18 cellular contexts compared by ENCODE assay signal in genomic region chr6:29946380-29946779, GRCh38. TPM values are rescaled to one million over a fixed set of nuclear protein-coding genes. Genes with fewer than 3 reads are reported as not detected.
DNase-seq lines count a peak whose midpoint lies in the region; ATAC-seq lines count a peak whose summit lies in the region.
"Had no signal": no experiment of that assay in that cellular context is flagged by ENCODE, and none has a peak within 500 bp of the region (broad histone marks: within the 10 kb centered on the region; RNA-seq: fewer than 3 reads in every experiment).

No MANE protein-coding gene starts in this region.

- H3K36me3 ChIP-seq in CD4-positive, CD25-positive, alpha-beta regulatory T cell (ENCODE audit: control insufficient read depth, insufficient read depth, low read length) = peaks cover 59% of the 10 kb centered on the region
- peaks cover 38% of the 10 kb centered on the region for H3K36me3 ChIP-seq in CD8-positive, alpha-beta memory T cell (ENCODE audit: insufficient read depth, low read length)
- peaks cover 10 to 44% of the 10 kb centered on the region in 2 experiments for H3K36me3 ChIP-seq in mesenchymal stem cell (ENCODE audit: control insufficient read depth in 1 of 2, insufficient read depth in 2 of 2, low read depth in 1 of 2, low read length in 2 of 2)
- H3K36me3 ChIP-seq: breast epithelium had no signal

- peaks cover 40% of the 10 kb centered on the region for H3K4me1 ChIP-seq in CD4-positive, CD25-positive, alpha-beta regulatory T cell (ENCODE audit: control insufficient read depth, insufficient read depth, low read length, poor library complexity, severe bottlenecking)
- peaks cover 30% of the 10 kb centered on the region for H3K4me1 ChIP-seq in CD8-positive, alpha-beta memory T cell (ENCODE audit: insufficient read depth, low read length)
- H3K4me1 ChIP-seq in mesenchymal stem cell (ENCODE audit: control insufficient read depth, insufficient read depth, low read depth, low read length) = peaks cover 3% of the 10 kb centered on the region
- H3K4me1 ChIP-seq: breast epithelium had no signal

- peaks cover 71% of the 10 kb centered on the region for H3K36me3 Mint-ChIP-seq in CD4-positive, CD25-positive, alpha-beta regulatory T cell
- peaks cover 43 to 85% (median 43%) of the 10 kb centered on the region in 3 donors for H3K36me3 Mint-ChIP-seq in CD8-positive, alpha-beta memory T cell
- peaks cover 70% of the 10 kb centered on the region for H3K36me3 Mint-ChIP-seq in activated CD8-positive, alpha-beta T cell treated with anti-CD3 and anti-CD28 coated beads, Interleukin-2, amount 10 ng/mL, durations not matched to agents 7 days and 5 days (ENCODE audit: low read depth)

- H3K9me3 ChIP-seq in CD4-positive, CD25-positive, alpha-beta regulatory T cell (ENCODE audit: control insufficient read depth in 2 of 2, low read length in 2 of 2) = no peaks in the 10 kb centered on the region
- H3K9me3 ChIP-seq in CD8-positive, alpha-beta memory T cell (ENCODE audit: low read length) = no peaks in the 10 kb centered on the region
- H3K9me3 ChIP-seq in mesenchymal stem cell (ENCODE audit: control insufficient read depth, low read length) = no peaks in the 10 kb centered on the region
- H3K9me3 ChIP-seq: breast epithelium, gastroesophageal sphincter, tibial nerve had no signal

- peak overlapping the region; percentile 88 for H3K4me3 ChIP-seq in CD4-positive, CD25-positive, alpha-beta regulatory T cell (ENCODE audit: low read depth, low read length)
- no peak overlapping the region for H3K4me3 ChIP-seq in CD8-positive, alpha-beta memory T cell (ENCODE audit: low read length)
- no peak overlapping the region for H3K4me3 ChIP-seq in mesenchymal stem cell (ENCODE audit: insufficient read depth in 1 of 2, low read depth in 1 of 2, low read length in 2 of 2)
- H3K4me3 ChIP-seq: breast epithelium, gastroesophageal sphincter, smooth muscle cell, tibial nerve had no signal

- no peaks in the 10 kb centered on the region for H3K79me1 ChIP-seq in mesenchymal stem cell (replicated peaks; ENCODE audit: low read length, poor library complexity, severe bottlenecking)

- no peaks in the 10 kb centered on the region for H3K27me3 ChIP-seq in CD4-positive, CD25-positive, alpha-beta regulatory T cell (ENCODE audit: control insufficient read depth, insufficient read depth, low read length)
- no peaks in the 10 kb centered on the region for H3K27me3 ChIP-seq in CD8-positive, alpha-beta memory T cell (ENCODE audit: insufficient read depth, low read length, poor library complexity, severe bottlenecking)
- no peaks in the 10 kb centered on the region for H3K27me3 ChIP-seq in mesenchymal stem cell (ENCODE audit: control insufficient read depth in 1 of 2, insufficient read depth in 1 of 2, low read length in 2 of 2)
- H3K27me3 ChIP-seq: breast epithelium, gastroesophageal sphincter, tibial nerve had no signal

- no peak overlapping the region for H3K23ac ChIP-seq in mesenchymal stem cell (ENCODE audit: low read length in 2 of 2)

- H3K18ac ChIP-seq in mesenchymal stem cell (ENCODE audit: low read depth in 1 of 2, low read length in 2 of 2) = no peak overlapping the region

- 86% methylated on average over 6 of the region's 6 CpGs for WGBS in mesenchymal stem cell

- no peak for ATAC-seq in CD4-positive, CD25-positive, alpha-beta regulatory T cell (ENCODE audit: low read depth in 2 of 2)
- ATAC-seq in activated CD8-positive, alpha-beta T cell treated with anti-CD3 and anti-CD28 coated beads, Interleukin-2, amount 10 ng/mL, durations not matched to agents 7 days and 5 days = no peak
- ATAC-seq in left lobe of liver = no peak
- no peak for ATAC-seq in HG03097 (IDR thresholded peaks at IDR 0.05; ENCODE audit: low FRiP score, unreplicated experiment)
- ATAC-seq: gastroesophageal sphincter had no signal

- H2BK5ac ChIP-seq in mesenchymal stem cell (ENCODE audit: low read depth, low read length, poor library complexity, severe bottlenecking) = no peak overlapping the region

- H2BK12ac ChIP-seq in mesenchymal stem cell (ENCODE audit: low read length in 2 of 2) = no peak overlapping the region

- H2BK120ac ChIP-seq in mesenchymal stem cell (ENCODE audit: low read depth, low read length) = no peak overlapping the region

- no peak overlapping the region for H2AK5ac ChIP-seq in mesenchymal stem cell (ENCODE audit: low read length, severe bottlenecking)

- H3K9ac ChIP-seq in mesenchymal stem cell (ENCODE audit: low read length) = no peak overlapping the region

- no peak overlapping the region for H2AFZ ChIP-seq in mesenchymal stem cell (ENCODE audit: low read depth, low read length)

- no peak overlapping the region for H4K91ac ChIP-seq in mesenchymal stem cell (ENCODE audit: low read length)

- H3K4me1 Mint-ChIP-seq in CD4-positive, CD25-positive, alpha-beta regulatory T cell = peaks cover 28 to 73% (median 58%) of the 10 kb centered on the region in 4 donors
- H3K4me1 Mint-ChIP-seq in CD8-positive, alpha-beta memory T cell = peaks cover 65 to 76% (median 65%) of the 10 kb centered on the region in 3 donors
- peaks cover 42% of the 10 kb centered on the region for H3K4me1 Mint-ChIP-seq in activated CD8-positive, alpha-beta T cell treated with anti-CD3 and anti-CD28 coated beads, Interleukin-2, amount 10 ng/mL, durations not matched to agents 7 days and 5 days (ENCODE audit: low read depth)

- no peak overlapping the region for H2BK15ac ChIP-seq in mesenchymal stem cell (ENCODE audit: low read depth, poor library complexity, severe bottlenecking)

- DNase-seq in CD4-positive, CD25-positive, alpha-beta regulatory T cell = no peak
- DNase-seq in CD8-positive, alpha-beta memory T cell = peak in 1 of 5 donors; percentile 31
- no peak for DNase-seq in activated CD8-positive, alpha-beta T cell treated with anti-CD3 and anti-CD28 coated beads, Interleukin-2, amount 10 ng/mL, durations not matched to agents 7 days and 5 days
- DNase-seq in mesenchymal stem cell = peak; percentile 20
- DNase-seq in left lobe of liver (ENCODE audit: low spot score) = no peak
- DNase-seq in stimulated activated CD4-positive, alpha-beta T cell treated with anti-CD3 and anti-CD28 coated beads, Interleukin-2, amount 100 ng/mL, for 24 hours = no peak
- DNase-seq: activated gamma-delta T cell, DMS 273 treated with DMSO at 0.1 percent for 48 hours, erythroblast, MV-4-11, NCI-H2081, NCI-H526 had no signal

- POLR2A ChIA-PET in CD8-positive, alpha-beta memory T cell (lab: Charles Lee) = interaction anchor here (0.7 to 3.7 kb wide), 2 partner anchors 15 to 19 kb away, joined by 3 to 36 read pairs; no protein-coding TSS in a partner anchor
- POLR2A ChIA-PET in activated CD8-positive, alpha-beta T cell treated with anti-CD3 and anti-CD28 coated beads, Interleukin-2, amount 10 ng/mL, durations not matched to agents 7 days and 5 days (lab: Charles Lee) = interaction anchor here (0.6 to 1.8 kb wide), 3 partner anchors 14 to 92 kb away, joined by 3 to 4 read pairs (median 4); no protein-coding TSS in a partner anchor

- H3K14ac ChIP-seq in mesenchymal stem cell (ENCODE audit: low read length in 2 of 2) = no peak overlapping the region

- H3K27ac ChIP-seq in CD4-positive, CD25-positive, alpha-beta regulatory T cell (ENCODE audit: insufficient read depth, low read length, poor library complexity, severe bottlenecking) = peak overlapping the region; percentile 60
- no peak overlapping the region for H3K27ac ChIP-seq in CD8-positive, alpha-beta memory T cell (ENCODE audit: low read depth, low read length)
- H3K27ac ChIP-seq in mesenchymal stem cell (ENCODE audit: low read length, poor library complexity, severe bottlenecking) = no peak overlapping the region
- H3K27ac ChIP-seq: breast epithelium, gastroesophageal sphincter, tibial nerve had no signal

- peaks cover 11% of the 10 kb centered on the region for H3K27me3 Mint-ChIP-seq in CD4-positive, CD25-positive, alpha-beta regulatory T cell
- peaks cover 0 to 16% of the 10 kb centered on the region in 2 donors for H3K27me3 Mint-ChIP-seq in CD8-positive, alpha-beta memory T cell
- H3K27me3 Mint-ChIP-seq in activated CD8-positive, alpha-beta T cell treated with anti-CD3 and anti-CD28 coated beads, Interleukin-2, amount 10 ng/mL, durations not matched to agents 7 days and 5 days (ENCODE audit: low read depth) = no peaks in the 10 kb centered on the region
- H3K27me3 Mint-ChIP-seq: dendritic cell treated with granulocyte-macrophage colony-stimulating factor and Interleukin-4, amounts not matched to agents 40 ng/mL and 50 ng/mL, for 4 days had no signal

- H3K4ac ChIP-seq in mesenchymal stem cell (ENCODE audit: low read depth in 1 of 2, low read length in 2 of 2) = no peak overlapping the region

- CTCF ChIA-PET in CD8-positive, alpha-beta memory T cell (lab: Charles Lee) = no interaction called here
- CTCF ChIA-PET in activated CD8-positive, alpha-beta T cell treated with anti-CD3 and anti-CD28 coated beads, Interleukin-2, amount 10 ng/mL, durations not matched to agents 7 days and 5 days (lab: Charles Lee) = no interaction called here

- peaks cover 0 to 3% (median 0%) of the 10 kb centered on the region in 7 donors for H3K9me3 Mint-ChIP-seq in CD4-positive, CD25-positive, alpha-beta regulatory T cell
- H3K9me3 Mint-ChIP-seq in CD8-positive, alpha-beta memory T cell = peaks cover 0 to 5% (median 0%) of the 10 kb centered on the region in 5 donors
- H3K9me3 Mint-ChIP-seq in activated CD8-positive, alpha-beta T cell treated with anti-CD3 and anti-CD28 coated beads, Interleukin-2, amount 10 ng/mL, durations not matched to agents 7 days and 5 days (ENCODE audit: insufficient read depth) = no peaks in the 10 kb centered on the region
- H3K9me3 Mint-ChIP-seq: dendritic cell treated with granulocyte-macrophage colony-stimulating factor and Interleukin-4, amounts not matched to agents 40 ng/mL and 50 ng/mL, for 4 days had no signal

- peak overlapping the region; percentile 95 to 99 (median 97) for H3K4me3 Mint-ChIP-seq in CD4-positive, CD25-positive, alpha-beta regulatory T cell
- H3K4me3 Mint-ChIP-seq in CD8-positive, alpha-beta memory T cell = peak overlapping the region; percentile 87 to 99 (median 97)
- peak overlapping the region; percentile 98 for H3K4me3 Mint-ChIP-seq in activated CD8-positive, alpha-beta T cell treated with anti-CD3 and anti-CD28 coated beads, Interleukin-2, amount 10 ng/mL, durations not matched to agents 7 days and 5 days
- H3K4me3 Mint-ChIP-seq: dendritic cell treated with granulocyte-macrophage colony-stimulating factor and Interleukin-4, amounts not matched to agents 40 ng/mL and 50 ng/mL, for 4 days had no signal

- H3K27ac Mint-ChIP-seq in CD4-positive, CD25-positive, alpha-beta regulatory T cell = peak overlapping the region; percentile 39 to 100 (median 85)
- peak overlapping the region; percentile 63 to 100 (median 98) for H3K27ac Mint-ChIP-seq in CD8-positive, alpha-beta memory T cell
- peak overlapping the region; percentile 75 for H3K27ac Mint-ChIP-seq in activated CD8-positive, alpha-beta T cell treated with anti-CD3 and anti-CD28 coated beads, Interleukin-2, amount 10 ng/mL, durations not matched to agents 7 days and 5 days
- H3K27ac Mint-ChIP-seq: dendritic cell treated with granulocyte-macrophage colony-stimulating factor and Interleukin-4, amounts not matched to agents 40 ng/mL and 50 ng/mL, for 4 days had no signal

- H4K8ac ChIP-seq in mesenchymal stem cell (ENCODE audit: low read length) = no peak overlapping the region

- H3K4me2 ChIP-seq in mesenchymal stem cell (ENCODE audit: low read length, poor library complexity, severe bottlenecking) = no peak overlapping the region
- H3K4me2 ChIP-seq: smooth muscle cell had no signal

RNA-seq across cellular contexts. Expression of gene HLA-A, which starts 4.0 kb away (rescaled TPM):
- total RNA-seq in CD4-positive, CD25-positive, alpha-beta regulatory T cell = 2,388 TPM
- 1,000 to 10,000 TPM; 3,137 to 5,572 (median 4,009) TPM for polyA plus RNA-seq in CD4-positive, CD25-positive, alpha-beta regulatory T cell
- 1,000 to 10,000 TPM; 1,371 to 1,390 TPM for total RNA-seq in CD8-positive, alpha-beta memory T cell
- polyA plus RNA-seq in CD8-positive, alpha-beta memory T cell = 3,526 TPM
- total RNA-seq in activated CD8-positive, alpha-beta T cell treated with anti-CD3 and anti-CD28 coated beads, Interleukin-2, amount 10 ng/mL, durations not matched to agents 7 days and 5 days = 1,000 to 10,000 TPM; 1,178 to 1,183 TPM
- 501 TPM for polyA plus RNA-seq in mesenchymal stem cell (2013, experiment 1 of 2)
- 521 TPM for polyA plus RNA-seq in mesenchymal stem cell (2013, experiment 2 of 2)
- total RNA-seq in left lobe of liver = 125 TPM
